ENCODE assay signal across 19 cellular contexts in the genomic region with DNA sequence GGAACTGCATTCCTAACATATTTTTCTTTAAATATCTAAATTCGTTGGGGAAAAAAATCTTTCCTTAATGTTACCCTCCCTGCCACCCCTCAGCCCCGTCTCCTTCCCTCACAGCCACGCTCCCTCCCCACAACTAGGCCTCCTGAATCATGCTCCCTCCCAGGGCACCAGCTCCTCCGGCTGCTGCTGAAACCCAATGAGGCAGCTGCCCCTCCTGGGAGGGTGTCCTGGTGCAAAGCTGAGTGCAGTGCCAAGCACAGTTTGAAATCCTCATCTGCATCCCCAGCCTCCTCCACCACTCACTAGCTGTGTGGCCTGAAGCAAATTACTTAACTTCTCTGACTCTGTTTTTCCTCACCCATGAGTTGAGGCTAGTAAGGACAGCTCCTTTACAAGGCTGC. TPM values are rescaled to one million over a fixed set of nuclear protein-coding genes. Genes with fewer than 3 reads are reported as not detected.
DNase-seq lines count a peak whose midpoint lies in the region; ATAC-seq and TF ChIP-seq lines count a peak whose summit lies in the region.
"Had no signal": no experiment of that assay in that cellular context is flagged by ENCODE, and none has a peak within 500 bp of the region (broad histone marks: within the 10 kb centered on the region; RNA-seq: fewer than 3 reads in every experiment).

No MANE protein-coding gene starts in this region.

- H3K27ac ChIP-seq in left ventricle myocardium inferior (replicated peaks), result peak overlapping the region; percentile 51
- H3K27ac ChIP-seq: parathyroid adenoma, PC-9 had no signal

- H3K4me1 ChIP-seq in left ventricle myocardium inferior (peaks cover 42% of the 10 kb centered on the region), adipocyte (ENCODE audit: control insufficient read depth, insufficient read depth, low read length) (peaks cover 12% of the 10 kb centered on the region)

- no peak overlapping the region for H3K9ac ChIP-seq in adipocyte (ENCODE audit: low read length)
- H3K9ac ChIP-seq: parathyroid adenoma had no signal

- H3K27me3 ChIP-seq in left ventricle myocardium inferior (ENCODE audit: low read depth) (peaks cover 11% of the 10 kb centered on the region), adipocyte (replicated peaks; ENCODE audit: control insufficient read depth, insufficient read depth, low read length) (peaks cover 10% of the 10 kb centered on the region)

- H3K36me3 Mint-ChIP-seq in glutamatergic neuron (ENCODE audit: unreplicated experiment) (no peaks in the 10 kb centered on the region), type B pancreatic cell (no peaks in the 10 kb centered on the region)
- no peaks in the 10 kb centered on the region for H3K36me3 Mint-ChIP-seq in activated CD4-positive, alpha-beta memory T cell treated with anti-CD3 and anti-CD28 coated beads, Interleukin-2, amount 10 ng/mL, durations not matched to agents 7 days and 5 days (ENCODE audit: low read depth)
- no peaks in the 10 kb centered on the region for H3K36me3 Mint-ChIP-seq in activated T-helper 1 cell treated with anti-CD3 and anti-CD28 coated beads, Interleukin-12 subunit alpha, Interleukin-12 subunit beta, Interleukin-2, Interleukin-4 antibody, amounts not matched to agents 30 ng/mL and 10 ng/mL and 1 ng/mL, durations not matched to agents 14 hours and 24 hours and 36 hours (ENCODE audit: low read depth)
- H3K36me3 Mint-ChIP-seq: activated naive CD8-positive, alpha-beta T cell; memory B cell; T-cell had no signal

- H3K4me3 ChIP-seq in left ventricle myocardium inferior, result peak overlapping the region; percentile 33
- no peak overlapping the region for H3K4me3 ChIP-seq in adipocyte (ENCODE audit: low read length)
- H3K4me3 ChIP-seq: PC-9 had no signal

- DNase-seq in left ventricle myocardium inferior (no peak), Right ventricle myocardium superior (no peak), adipocyte (ENCODE audit: low read depth) (peak; percentile 63), glutamatergic neuron (no peak), type B pancreatic cell (ENCODE audit: extremely low spot score, unreplicated experiment) (no peak)
- DNase-seq in activated CD4-positive, alpha-beta memory T cell treated with anti-CD3 and anti-CD28 coated beads, Interleukin-2, amount 10 ng/mL, durations not matched to agents 7 days and 5 days, result no peak
- DNase-seq in activated T-helper 1 cell treated with anti-CD3 and anti-CD28 coated beads, Interleukin-12 subunit alpha, Interleukin-12 subunit beta, Interleukin-2, Interleukin-4 antibody, amounts not matched to agents 30 ng/mL and 10 ng/mL and 1 ng/mL, durations not matched to agents 14 hours and 24 hours and 36 hours (ENCODE audit: low spot score), result no peak
- DNase-seq: activated CD8-positive, alpha-beta memory T cell treated with anti-CD3 and anti-CD28 coated beads, Interleukin-2, amount 50 U/mL, for 48 hours; cerebellar nuclear complex; NCI-H1105; NCI-H510A; PC-9; T-cell had no signal

- intact Hi-C loops in left ventricle myocardium inferior (cut with micrococcal nuclease) (loop anchor here (10.0 kb wide), 1 partner anchor 363 kb away; no protein-coding TSS in a partner anchor), Right ventricle myocardium superior (cut with DNase I) (no loop called here)
- intact Hi-C loops in activated T-helper 1 cell treated with anti-CD3 and anti-CD28 coated beads, Interleukin-12 subunit alpha, Interleukin-12 subunit beta, Interleukin-2, Interleukin-4 antibody, amounts not matched to agents 30 ng/mL and 10 ng/mL and 1 ng/mL, durations not matched to agents 14 hours and 24 hours and 36 hours (cut with micrococcal nuclease), result no loop called here

- H3K36me3 ChIP-seq in left ventricle myocardium inferior (no peaks in the 10 kb centered on the region), adipocyte (ENCODE audit: control insufficient read depth, insufficient read depth, low read length, severe bottlenecking) (no peaks in the 10 kb centered on the region)

- H3K4me1 Mint-ChIP-seq in glutamatergic neuron (ENCODE audit: low read depth, unreplicated experiment) (peaks cover 27% of the 10 kb centered on the region), type B pancreatic cell (ENCODE audit: unreplicated experiment) (peaks cover 34% of the 10 kb centered on the region)
- H3K4me1 Mint-ChIP-seq in activated CD4-positive, alpha-beta memory T cell treated with anti-CD3 and anti-CD28 coated beads, Interleukin-2, amount 10 ng/mL, durations not matched to agents 7 days and 5 days, result no peaks in the 10 kb centered on the region
- no peaks in the 10 kb centered on the region for H3K4me1 Mint-ChIP-seq in activated T-helper 1 cell treated with anti-CD3 and anti-CD28 coated beads, Interleukin-12 subunit alpha, Interleukin-12 subunit beta, Interleukin-2, Interleukin-4 antibody, amounts not matched to agents 30 ng/mL and 10 ng/mL and 1 ng/mL, durations not matched to agents 14 hours and 24 hours and 36 hours (ENCODE audit: low read depth)

- POLR2A ChIA-PET in activated CD4-positive, alpha-beta memory T cell treated with anti-CD3 and anti-CD28 coated beads, Interleukin-2, amount 10 ng/mL, durations not matched to agents 7 days and 5 days (lab: Charles Lee), result no interaction called here

- TF ChIP-seq CTCF in left ventricle myocardium inferior (IDR thresholded peaks at IDR 0.05; ENCODE audit: borderline replicate concordance) (no peak), glutamatergic neuron (IDR thresholded peaks at IDR 0.05; ENCODE audit: partially characterized antibody, unreplicated experiment) (no peak), type B pancreatic cell (conservative IDR thresholded peaks at IDR 0.05) (no peak)

- H3K4me3 Mint-ChIP-seq in glutamatergic neuron (ENCODE audit: unreplicated experiment) (peak overlapping the region; percentile 55), type B pancreatic cell (peak overlapping the region; percentile 14)
- H3K4me3 Mint-ChIP-seq in activated CD4-positive, alpha-beta memory T cell treated with anti-CD3 and anti-CD28 coated beads, Interleukin-2, amount 10 ng/mL, durations not matched to agents 7 days and 5 days, result no peak overlapping the region
- H3K4me3 Mint-ChIP-seq in activated T-helper 1 cell treated with anti-CD3 and anti-CD28 coated beads, Interleukin-12 subunit alpha, Interleukin-12 subunit beta, Interleukin-2, Interleukin-4 antibody, amounts not matched to agents 30 ng/mL and 10 ng/mL and 1 ng/mL, durations not matched to agents 14 hours and 24 hours and 36 hours, result no peak overlapping the region
- H3K4me3 Mint-ChIP-seq: activated naive CD8-positive, alpha-beta T cell; memory B cell; T-cell had no signal

- CTCF ChIA-PET in activated CD4-positive, alpha-beta memory T cell treated with anti-CD3 and anti-CD28 coated beads, Interleukin-2, amount 10 ng/mL, durations not matched to agents 7 days and 5 days (lab: Charles Lee), result interaction anchor here (1.5 kb wide), 1 partner anchor 10 kb away, joined by 3 read pairs; no protein-coding TSS in a partner anchor

- peaks cover 3% of the 10 kb centered on the region for H3K27me3 Mint-ChIP-seq in glutamatergic neuron (ENCODE audit: unreplicated experiment)
- H3K27me3 Mint-ChIP-seq in type B pancreatic cell, result no peaks in the 10 kb centered on the region
- no peaks in the 10 kb centered on the region for H3K27me3 Mint-ChIP-seq in activated CD4-positive, alpha-beta memory T cell treated with anti-CD3 and anti-CD28 coated beads, Interleukin-2, amount 10 ng/mL, durations not matched to agents 7 days and 5 days
- H3K27me3 Mint-ChIP-seq in activated T-helper 1 cell treated with anti-CD3 and anti-CD28 coated beads, Interleukin-12 subunit alpha, Interleukin-12 subunit beta, Interleukin-2, Interleukin-4 antibody, amounts not matched to agents 30 ng/mL and 10 ng/mL and 1 ng/mL, durations not matched to agents 14 hours and 24 hours and 36 hours (ENCODE audit: insufficient read depth), result no peaks in the 10 kb centered on the region
- H3K27me3 Mint-ChIP-seq: activated naive CD8-positive, alpha-beta T cell had no signal

- peaks cover 6% of the 10 kb centered on the region for H3K9me3 Mint-ChIP-seq in glutamatergic neuron (ENCODE audit: unreplicated experiment)
- no peaks in the 10 kb centered on the region for H3K9me3 Mint-ChIP-seq in type B pancreatic cell
- no peaks in the 10 kb centered on the region for H3K9me3 Mint-ChIP-seq in activated CD4-positive, alpha-beta memory T cell treated with anti-CD3 and anti-CD28 coated beads, Interleukin-2, amount 10 ng/mL, durations not matched to agents 7 days and 5 days
- H3K9me3 Mint-ChIP-seq in activated T-helper 1 cell treated with anti-CD3 and anti-CD28 coated beads, Interleukin-12 subunit alpha, Interleukin-12 subunit beta, Interleukin-2, Interleukin-4 antibody, amounts not matched to agents 30 ng/mL and 10 ng/mL and 1 ng/mL, durations not matched to agents 14 hours and 24 hours and 36 hours, result no peaks in the 10 kb centered on the region
- H3K9me3 Mint-ChIP-seq: memory B cell, T-cell had no signal

- H3K9me3 ChIP-seq in left ventricle myocardium inferior (replicated peaks) (no peaks in the 10 kb centered on the region), adipocyte (ENCODE audit: control insufficient read depth, low read length) (no peaks in the 10 kb centered on the region)

- peak overlapping the region; percentile 82 for H3K27ac Mint-ChIP-seq in glutamatergic neuron (ENCODE audit: unreplicated experiment)
- peak overlapping the region; percentile 61 for H3K27ac Mint-ChIP-seq in type B pancreatic cell
- no peak overlapping the region for H3K27ac Mint-ChIP-seq in activated CD4-positive, alpha-beta memory T cell treated with anti-CD3 and anti-CD28 coated beads, Interleukin-2, amount 10 ng/mL, durations not matched to agents 7 days and 5 days
- no peak overlapping the region for H3K27ac Mint-ChIP-seq in activated T-helper 1 cell treated with anti-CD3 and anti-CD28 coated beads, Interleukin-12 subunit alpha, Interleukin-12 subunit beta, Interleukin-2, Interleukin-4 antibody, amounts not matched to agents 30 ng/mL and 10 ng/mL and 1 ng/mL, durations not matched to agents 14 hours and 24 hours and 36 hours
- H3K27ac Mint-ChIP-seq: activated naive CD8-positive, alpha-beta T cell; memory B cell; T-cell had no signal

- ATAC-seq in Right ventricle myocardium superior (ENCODE audit: poor library complexity), result no peak
- no peak for ATAC-seq in GM18502 (IDR thresholded peaks at IDR 0.05; ENCODE audit: poor library complexity, unreplicated experiment)
- ATAC-seq: T-cell had no signal

RNA-seq across cellular contexts. Expression of a gene that starts 2.7 kb away (rescaled TPM):
- total RNA-seq in left ventricle myocardium inferior (not detected), Right ventricle myocardium superior (0.70 TPM), glutamatergic neuron (ENCODE audit: unreplicated experiment) (0.69 TPM), type B pancreatic cell (ENCODE audit: low replicate concordance) (0.38 and 0.94 TPM in 2 replicates)
- not detected for total RNA-seq in activated CD4-positive, alpha-beta memory T cell treated with anti-CD3 and anti-CD28 coated beads, Interleukin-2, amount 10 ng/mL, durations not matched to agents 7 days and 5 days
- not detected in 2 replicates for total RNA-seq in activated T-helper 1 cell treated with anti-CD3 and anti-CD28 coated beads, Interleukin-12 subunit alpha, Interleukin-12 subunit beta, Interleukin-2, Interleukin-4 antibody, amounts not matched to agents 30 ng/mL and 10 ng/mL and 1 ng/mL, durations not matched to agents 14 hours and 24 hours and 36 hours
- total RNA-seq: epithelial cell of proximal tubule, T-cell, temporal lobe had no signal

Comparison
In these comparisons a context has a peak if more than half of its experiments do, and no peak if none do; other contexts are left out.
1. H3K27ac Mint-ChIP-seq: peak in glutamatergic neuron (single experiment) and type B pancreatic cell (single experiment); none in activated CD4-positive, alpha-beta memory T cell treated with anti-CD3 and anti-CD28 coated beads, Interleukin-2, amount 10 ng/mL, durations not matched to agents 7 days and 5 days (single experiment) and activated T-helper 1 cell treated with anti-CD3 and anti-CD28 coated beads, Interleukin-12 subunit alpha, Interleukin-12 subunit beta, Interleukin-2, Interleukin-4 antibody, amounts not matched to agents 30 ng/mL and 10 ng/mL and 1 ng/mL, durations not matched to agents 14 hours and 24 hours and 36 hours (single experiment).
2. H3K4me3 Mint-ChIP-seq: peak in glutamatergic neuron (single experiment) and type B pancreatic cell (single experiment); none in activated CD4-positive, alpha-beta memory T cell treated with anti-CD3 and anti-CD28 coated beads, Interleukin-2, amount 10 ng/mL, durations not matched to agents 7 days and 5 days (single experiment) and activated T-helper 1 cell treated with anti-CD3 and anti-CD28 coated beads, Interleukin-12 subunit alpha, Interleukin-12 subunit beta, Interleukin-2, Interleukin-4 antibody, amounts not matched to agents 30 ng/mL and 10 ng/mL and 1 ng/mL, durations not matched to agents 14 hours and 24 hours and 36 hours (single experiment).